Comparison of ENCODE assay signal across 12 cellular contexts in genomic region chr2:9463698-9464034, GRCh38. TPM values are rescaled to one million over a fixed set of nuclear protein-coding genes. Genes with fewer than 3 reads are reported as not detected.
DNase-seq lines count a peak whose midpoint lies in the region; ATAC-seq lines count a peak whose summit lies in the region.
"Had no signal": no experiment of that assay in that cellular context is flagged by ENCODE, and none has a peak within 500 bp of the region (broad histone marks: within the 10 kb centered on the region; RNA-seq: fewer than 3 reads in every experiment).

No MANE protein-coding gene starts in this region.

- no peak for ATAC-seq in HG03097 (IDR thresholded peaks at IDR 0.05; ENCODE audit: low FRiP score, unreplicated experiment)

- DNase-seq in SIG-M5 treated with dmso at 0.1 percent for 504 hours (lab: John Stamatoyannopoulos, UW; ENCODE audit: unreplicated experiment) (peak; percentile 28), SIG-M5 (lab: John Stamatoyannopoulos, UW) (no peak), LHCN-M2 (ENCODE audit: low read depth) (peak; percentile 91), non-pigmented ciliary epithelial cell (ENCODE audit: low read depth) (peak; percentile 24), NCI-H2227 (lab: John Stamatoyannopoulos, UW; ENCODE audit: unreplicated experiment) (no peak), T1000 (lab: John Stamatoyannopoulos, UW) (no peak)
- DNase-seq in activated T-cell treated with anti-CD3 and anti-CD28 coated beads, Interleukin-2, amount 50 U/mL, for 48 hours = peak; percentile 32 to 46
- DNase-seq: activated B cell treated with CpG ODN at 0.5 μM for 24 hours, foreskin melanocyte, mammary epithelial cell, NCI-H748 treated with DMSO at 0.1 percent for 48 hours had no signal

RNA-seq across cellular contexts. Expression of gene IAH1, which starts 10.7 kb away (rescaled TPM):
- 61.2 and 69.3 TPM in 2 replicates for total RNA-seq in LHCN-M2 (2014; rRNA removed)
- 103 TPM for polyA plus RNA-seq in LHCN-M2 (2012)

RNA-seq across cellular contexts. Expression of gene CPSF3, which starts 40.2 kb away (rescaled TPM):
- total RNA-seq in LHCN-M2 (2014; rRNA removed) = 56.0 and 61.0 TPM in 2 replicates
- polyA plus RNA-seq in LHCN-M2 (2012) = 31.9 TPM

RNA-seq across cellular contexts. Expression of gene ITGB1BP1, which starts 40.3 kb away (rescaled TPM):
- 50.1 and 57.3 TPM in 2 replicates for total RNA-seq in LHCN-M2 (2014; rRNA removed)
- polyA plus RNA-seq in LHCN-M2 (2012) = 194 TPM

Comparison
In these comparisons a context has a peak if more than half of its experiments do, and no peak if none do; other contexts are left out.
1. DNase-seq: peak in SIG-M5 treated with dmso at 0.1 percent for 504 hours (single experiment), LHCN-M2 (single experiment), activated T-cell treated with anti-CD3 and anti-CD28 coated beads, Interleukin-2, amount 50 U/mL, for 48 hours (2 of 2) and non-pigmented ciliary epithelial cell (single experiment); none in SIG-M5 (single experiment), NCI-H2227 (single experiment) and T1000 (single experiment).